Comparison of ENCODE assay signal across 16 cellular contexts in genomic region chr5:72133212-72133990, GRCh38. TPM values are rescaled to one million over a fixed set of nuclear protein-coding genes. Genes with fewer than 3 reads are reported as not detected.
DNase-seq lines count a peak whose midpoint lies in the region; ATAC-seq and TF ChIP-seq lines count a peak whose summit lies in the region.
"Had no signal": no experiment of that assay in that cellular context is flagged by ENCODE, and none has a peak within 500 bp of the region (broad histone marks: within the 10 kb centered on the region; RNA-seq: fewer than 3 reads in every experiment).

No MANE protein-coding gene starts in this region.

- peak overlapping the region; percentile 81; the same call in 1 of the 2 replicates for H2BK20ac ChIP-seq in IMR-90 (ENCODE audit: low read depth, low read length)

- POLR2A ChIA-PET in IMR-90 (lab: Charles Lee; ENCODE audit: unreplicated experiment) = no interaction called here

- H3K4me2 ChIP-seq in IMR-90 (ENCODE audit: low read depth, low read length) (peak overlapping the region; percentile 49; the same call in 1 of the 2 replicates), mesenchymal stem cell (ENCODE audit: low read length, poor library complexity, severe bottlenecking) (no peak overlapping the region)

- peak overlapping the region; percentile 90 for H2BK5ac ChIP-seq in IMR-90 (ENCODE audit: low read depth, low read length, poor library complexity, severe bottlenecking)
- no peak overlapping the region for H2BK5ac ChIP-seq in mesenchymal stem cell (ENCODE audit: low read depth, low read length, poor library complexity, severe bottlenecking)

- H4K91ac ChIP-seq in IMR-90 (ENCODE audit: insufficient read depth, low read depth, low read length) (peak overlapping the region; percentile 59), mesenchymal stem cell (ENCODE audit: low read length) (no peak overlapping the region)

- no CpG with 5 or more reads among the region's 4 CpGs for WGBS in IMR-90 (ENCODE audit: extremely low coverage in 2 of 2, insufficient read length in 1 of 2), 2 experiments
- WGBS in mesenchymal stem cell = 90% methylated on average over 3 of the region's 4 CpGs

- H3K36me3 Mint-ChIP-seq in endothelial cell (ENCODE audit: low read depth, unreplicated experiment) = peaks cover 3% of the 10 kb centered on the region

- H3K27ac ChIP-seq in ACC112 (ENCODE audit: low read depth, low read length) = peak overlapping the region; percentile 90
- H3K27ac ChIP-seq in IMR-90 (ENCODE audit: insufficient read depth, low read length) = peak overlapping the region; percentile 38
- H3K27ac ChIP-seq in brain microvascular endothelial cell = peak overlapping the region; percentile 78
- H3K27ac ChIP-seq in mesenchymal stem cell (ENCODE audit: low read length, poor library complexity, severe bottlenecking) = no peak overlapping the region
- H3K27ac ChIP-seq: ovary, SJCRH30 had no signal

- peak overlapping the region; percentile 94 for H2BK120ac ChIP-seq in IMR-90 (ENCODE audit: low read depth, low read length)
- no peak overlapping the region for H2BK120ac ChIP-seq in mesenchymal stem cell (ENCODE audit: low read depth, low read length)

- no peak overlapping the region for H2AK9ac ChIP-seq in IMR-90 (replicated peaks; ENCODE audit: low read depth, low read length, poor library complexity)

- no peak for TF ChIP-seq RAD21 in IMR-90 (IDR thresholded peaks at IDR 0.05; ENCODE audit: low read length)

- ATAC-seq in IMR-90 (ENCODE audit: low read depth) (0 out of 2 replicates have a peak, but pooled peaks have one; percentile 38), HG03520 (IDR thresholded peaks at IDR 0.05; ENCODE audit: unreplicated experiment) (no peak), HG03045 (IDR thresholded peaks at IDR 0.05; ENCODE audit: unreplicated experiment) (no peak)

- intact Hi-C loops in IMR-90 (cut with micrococcal nuclease) = loop anchor here (5.0 to 10.0 kb wide), 2 partner anchors 74 to 141 kb away; no protein-coding TSS in a partner anchor

- no peak overlapping the region for H2BK12ac ChIP-seq in mesenchymal stem cell (ENCODE audit: low read length in 2 of 2)

- H3K23ac ChIP-seq in IMR-90 (ENCODE audit: low read depth, low read length) = peak overlapping the region; percentile 71; the same call in 1 of the 2 replicates
- no peak overlapping the region for H3K23ac ChIP-seq in mesenchymal stem cell (ENCODE audit: low read length in 2 of 2)

- no peak overlapping the region for H3K4me3 Mint-ChIP-seq in endothelial cell (ENCODE audit: unreplicated experiment)
- H3K4me3 Mint-ChIP-seq: H9 had no signal

- peak overlapping the region; percentile 61; the same call in 1 of the 2 replicates for H3K18ac ChIP-seq in IMR-90 (ENCODE audit: low read depth, low read length)
- H3K18ac ChIP-seq in mesenchymal stem cell (ENCODE audit: low read depth in 1 of 2, low read length in 2 of 2) = peak overlapping the region in 1 of 2 experiments; percentile 13

- H3K27ac Mint-ChIP-seq in endothelial cell (ENCODE audit: unreplicated experiment) = no peak overlapping the region

- dilution Hi-C loops in IMR-90 (cut with HindIII; ENCODE audit: low sequenced_read_pairs, unreplicated experiment) = no loop called here

- no TSS peak for BruUV-seq in IMR-90 (replicated peaks; lab: Mats Ljungman, UMichigan)

- TF ChIP-seq POLR2A in IMR-90 (IDR thresholded peaks at IDR 0.05; ENCODE audit: low read depth, low read length) = no peak

- H3K9me3 ChIP-seq in IMR-90 (ENCODE audit: control insufficient read depth, insufficient read depth, low read length) (no peaks in the 10 kb centered on the region), mesenchymal stem cell (ENCODE audit: control insufficient read depth, low read length) (no peaks in the 10 kb centered on the region)
- H3K9me3 ChIP-seq: ovary, SJCRH30 had no signal

- TF ChIP-seq CTCF in IMR-90 (conservative IDR thresholded peaks at IDR 0.05; ENCODE audit: low read depth, low read length) = no peak
- TF ChIP-seq CTCF in brain microvascular endothelial cell (IDR thresholded peaks at IDR 0.05; ENCODE audit: low read depth, low read length, missing control alignments) = no peak
- no peak for TF ChIP-seq CTCF in endothelial cell (IDR thresholded peaks at IDR 0.05; ENCODE audit: unreplicated experiment)

- peak overlapping the region; percentile 45; the same call in 1 of the 2 replicates for H4K5ac ChIP-seq in IMR-90 (ENCODE audit: low read depth, low read length)

- peaks cover 19% of the 10 kb centered on the region for H3K9me1 ChIP-seq in IMR-90 (ENCODE audit: insufficient read depth, low read length)

- in situ Hi-C loops in IMR-90 (cut with MboI; ENCODE audit: low sequenced_read_pairs) (no loop called here), brain microvascular endothelial cell (cut with HindIII; ENCODE audit: low pct_ligation_motif_present, low sequenced_read_pairs) (no loop called here)

- no peak overlapping the region for H2AFZ ChIP-seq in ACC112 (ENCODE audit: low read length, unreplicated experiment)
- H2AFZ ChIP-seq in IMR-90 (replicated peaks; ENCODE audit: low read length, poor library complexity) = no peak overlapping the region
- no peak overlapping the region for H2AFZ ChIP-seq in mesenchymal stem cell (ENCODE audit: low read depth, low read length)

- peak overlapping the region; percentile 37 for H3K4me3 ChIP-seq in ACC112 (ENCODE audit: low read depth, low read length)
- H3K4me3 ChIP-seq in IMR-90 (ENCODE audit: insufficient read depth, low read depth, low read length) = no peak overlapping the region
- H3K4me3 ChIP-seq in brain microvascular endothelial cell (ENCODE audit: low read depth, low read length) = no peak overlapping the region
- no peak overlapping the region for H3K4me3 ChIP-seq in mesenchymal stem cell (ENCODE audit: insufficient read depth in 1 of 2, low read depth in 1 of 2, low read length in 2 of 2)
- H3K4me3 ChIP-seq: ovary, SJCRH30 had no signal

- H3K4me1 ChIP-seq in ACC112 (ENCODE audit: control insufficient read depth, insufficient read depth, low read length, unreplicated experiment) (peaks cover 90% of the 10 kb centered on the region), IMR-90 (ENCODE audit: control insufficient read depth, insufficient read depth, low read length) (peaks cover 14% of the 10 kb centered on the region), mesenchymal stem cell (ENCODE audit: control insufficient read depth, insufficient read depth, low read depth, low read length) (peaks cover 3% of the 10 kb centered on the region)

- H3K9ac ChIP-seq in IMR-90 (ENCODE audit: low read depth, low read length) (0 out of 2 replicates have a peak overlapping the region, but pooled peaks have one; percentile 19), mesenchymal stem cell (ENCODE audit: low read length) (peak overlapping the region; percentile 45)

- peak overlapping the region; percentile 92 for H3K14ac ChIP-seq in IMR-90 (replicated peaks; ENCODE audit: low read depth, low read length)
- H3K14ac ChIP-seq in mesenchymal stem cell (ENCODE audit: low read length in 2 of 2) = no peak overlapping the region

- H4K20me1 ChIP-seq in IMR-90 (ENCODE audit: insufficient read depth, low read length) = peaks cover 14% of the 10 kb centered on the region; the same call in 1 of the 2 replicates

- H3K36me3 ChIP-seq in ACC112 (ENCODE audit: insufficient read depth, low read length) = no peaks in the 10 kb centered on the region
- H3K36me3 ChIP-seq in IMR-90 (ENCODE audit: control insufficient read depth, insufficient read depth, low read length) = peaks cover 2% of the 10 kb centered on the region
- no peaks in the 10 kb centered on the region for H3K36me3 ChIP-seq in brain microvascular endothelial cell (replicated peaks)
- peaks cover 7 to 15% of the 10 kb centered on the region in 2 experiments for H3K36me3 ChIP-seq in mesenchymal stem cell (ENCODE audit: control insufficient read depth in 1 of 2, insufficient read depth in 2 of 2, low read depth in 1 of 2, low read length in 2 of 2)
- H3K36me3 ChIP-seq: ovary, SJCRH30 had no signal

- 0 out of 2 replicates have a peak overlapping the region, but pooled peaks have one; percentile 34 for H3K56ac ChIP-seq in IMR-90 (ENCODE audit: extremely low read depth, insufficient read depth, low read length)

- DNase-seq in IMR-90 = peak; percentile 77
- no peak for DNase-seq in brain microvascular endothelial cell
- DNase-seq in mesenchymal stem cell = no peak
- DNase-seq in NCI-H1930 (lab: John Stamatoyannopoulos, UW) = no peak
- DNase-seq in endothelial cell (ENCODE audit: low spot score) = no peak
- DNase-seq: amniotic stem cell; effector CD8-positive, alpha-beta T cell; H9; NCI-H1105 treated with DMSO at 0.1 percent for 48 hours; NCI-H526; ovary; trophoblast cell had no signal

- H3K9me3 Mint-ChIP-seq in endothelial cell (ENCODE audit: unreplicated experiment) = no peaks in the 10 kb centered on the region
- H3K9me3 Mint-ChIP-seq: H9 had no signal

- no peaks in the 10 kb centered on the region for H3K27me3 ChIP-seq in ACC112 (ENCODE audit: insufficient read depth, low read length)
- no peaks in the 10 kb centered on the region for H3K27me3 ChIP-seq in IMR-90 (ENCODE audit: control insufficient read depth, insufficient read depth, low read length)
- no peaks in the 10 kb centered on the region for H3K27me3 ChIP-seq in brain microvascular endothelial cell (replicated peaks)
- no peaks in the 10 kb centered on the region for H3K27me3 ChIP-seq in mesenchymal stem cell (ENCODE audit: control insufficient read depth in 1 of 2, insufficient read depth in 1 of 2, low read length in 2 of 2)
- H3K27me3 ChIP-seq: ovary, SJCRH30 had no signal

- H4K8ac ChIP-seq in IMR-90 (ENCODE audit: low read depth in 2 of 2, low read length in 2 of 2) (peak overlapping the region; percentile 15 to 86), mesenchymal stem cell (ENCODE audit: low read length) (no peak overlapping the region)

- H2BK15ac ChIP-seq in IMR-90 (ENCODE audit: low read depth, low read length) = peak overlapping the region; percentile 90; the same call in 2 of the 3 replicates
- no peak overlapping the region for H2BK15ac ChIP-seq in mesenchymal stem cell (ENCODE audit: low read depth, poor library complexity, severe bottlenecking)

- H3K4me1 Mint-ChIP-seq in endothelial cell (ENCODE audit: unreplicated experiment) = peaks cover 33% of the 10 kb centered on the region

- H3K4ac ChIP-seq in IMR-90 (ENCODE audit: low read depth, low read length) (peak overlapping the region; percentile 83), mesenchymal stem cell (ENCODE audit: low read depth in 1 of 2, low read length in 2 of 2) (no peak overlapping the region)

- H3K79me1 ChIP-seq in IMR-90 (ENCODE audit: low read depth in 1 of 2, low read length in 2 of 2) = peaks cover 21 to 69% of the 10 kb centered on the region in 2 experiments
- peaks cover 7% of the 10 kb centered on the region for H3K79me1 ChIP-seq in mesenchymal stem cell (replicated peaks; ENCODE audit: low read length, poor library complexity, severe bottlenecking)

- CTCF ChIA-PET in IMR-90 (lab: Yijun Ruan, JAX) = interaction anchor here (0.8 to 0.9 kb wide), 2 partner anchors 112 to 148 kb away, joined by 3 read pairs; no protein-coding TSS in a partner anchor

- H3K79me2 ChIP-seq in ACC112 (ENCODE audit: control insufficient read depth, insufficient read depth, low read length, unreplicated experiment) = peaks cover 77% of the 10 kb centered on the region

- H3K27me3 Mint-ChIP-seq in endothelial cell (ENCODE audit: unreplicated experiment) = no peaks in the 10 kb centered on the region

- H2AK5ac ChIP-seq in IMR-90 (ENCODE audit: low read depth, low read length) (peak overlapping the region; percentile 86), mesenchymal stem cell (ENCODE audit: low read length, severe bottlenecking) (no peak overlapping the region)

RNA-seq across cellular contexts. Expression of gene MAP1B, which starts 26.1 kb away (rescaled TPM):
- total RNA-seq in IMR-90 (2012; rRNA removed) (183 and 212 TPM in 2 replicates), endothelial cell (ENCODE audit: unreplicated experiment) (251 TPM)
- 38.8 and 41.1 TPM in 2 replicates for polyA plus RNA-seq in IMR-90 (2012; rRNA removed)
- 19.2 and 29.1 TPM in 2 replicates for polyA plus RNA-seq in IMR-90 (2012; cell fraction: cytosol; rRNA removed)
- 33.2 and 44.8 TPM in 2 replicates for polyA plus RNA-seq in IMR-90 (2012; cell fraction: nucleus; rRNA removed; ENCODE audit: low replicate concordance)
- 39.4 TPM for polyA plus RNA-seq in mesenchymal stem cell (2013, experiment 1 of 2)
- polyA plus RNA-seq in mesenchymal stem cell (2013, experiment 2 of 2) = 35.3 TPM
